In genomic region chr1:115041654-115042053, GRCh38 we compare ENCODE assay signal across 11 cellular contexts. TPM values are rescaled to one million over a fixed set of nuclear protein-coding genes. Genes with fewer than 3 reads are reported as not detected.
DNase-seq lines count a peak whose midpoint lies in the region; ATAC-seq, FAIRE-seq and TF ChIP-seq lines count a peak whose summit lies in the region.
"Had no signal": no experiment of that assay in that cellular context is flagged by ENCODE, and none has a peak within 500 bp of the region (broad histone marks: within the 10 kb centered on the region; RNA-seq: fewer than 3 reads in every experiment).

No MANE protein-coding gene starts in this region.

- H3K4me1 ChIP-seq in K562 (replicated peaks in 1 of 2; ENCODE audit: control insufficient read depth in 2 of 2, insufficient read depth in 2 of 2, low read length in 2 of 2) (no peaks in the 10 kb centered on the region), esophagus muscularis mucosa (peaks cover 0 to 22% (median 19%) of the 10 kb centered on the region in 4 donors)

- POLR2A ChIA-PET in K562 (lab: Yijun Ruan, JAX), result no interaction called here

- no peaks in the 10 kb centered on the region for H3K27me3 ChIP-seq in K562 (ENCODE audit: control insufficient read depth in 2 of 2, insufficient read depth in 2 of 2, low read length in 2 of 2)
- H3K27me3 ChIP-seq in esophagus muscularis mucosa, result no peaks in the 10 kb centered on the region

- H3K27ac ChIP-seq in K562 (ENCODE audit: extremely low read depth, low read depth, low read length) (no peak overlapping the region), esophagus muscularis mucosa (replicated peaks in 1 of 4) (no peak overlapping the region)

- FAIRE-seq in K562 (lab: Jason Lieb, UNC) (no peak), HTR-8/SVneo (lab: Jason Lieb, UNC) (no peak), GM19239 (lab: Jason Lieb, UNC) (no peak)

- H3K4me2 ChIP-seq in K562 (ENCODE audit: insufficient read depth, low read length), result no peak overlapping the region

- no peak for ATAC-seq in K562

- H3K79me2 ChIP-seq in K562 (ENCODE audit: control insufficient read depth, insufficient read depth, low read length), result no peaks in the 10 kb centered on the region

- CTCF ChIA-PET in K562 (lab: Yijun Ruan, JAX; ENCODE audit: low intra/inter-chr PET ratio), result interaction anchor here (1.2 kb wide), 1 partner anchor 62 kb away, joined by 5 read pairs; no protein-coding TSS in a partner anchor

- TF ChIP-seq POLR2A in K562 (conservative IDR thresholded peaks at IDR 0.05) (no peak), esophagus muscularis mucosa (IDR thresholded peaks at IDR 0.05; ENCODE audit: low read depth) (no peak)

- no peak overlapping the region for H3K4me3 ChIP-seq in K562
- no peak overlapping the region for H3K4me3 ChIP-seq in esophagus muscularis mucosa

- in situ Hi-C loops in K562 (cut with MboI), result no loop called here

- TF ChIP-seq RAD21 in Ishikawa (IDR thresholded peaks at IDR 0.05; ENCODE audit: low read depth), result peak; percentile 53
- peak in 1 of 2 experiments; percentile 41; a peak in 2 of 4 replicates for TF ChIP-seq RAD21 in K562 (CRISPR knock-in tag; conservative IDR thresholded peaks at IDR 0.05 in 1 of 2, IDR thresholded peaks at IDR 0.05 in 1 of 2)

- TF ChIP-seq EP300 in Ishikawa (IDR thresholded peaks at IDR 0.05; ENCODE audit: borderline replicate concordance) (no peak), K562 (IDR thresholded peaks at IDR 0.05; ENCODE audit: low read length) (no peak), esophagus muscularis mucosa (IDR thresholded peaks at IDR 0.05) (no peak)

- TF ChIP-seq CTCF in K562 (IDR thresholded peaks at IDR 0.05 in 2 of 3, conservative IDR thresholded peaks at IDR 0.05 in 1 of 3; ENCODE audit: insufficient read depth in 2 of 3, low read depth in 1 of 3, low read length in 3 of 3) (peak in 2 of 3 experiments; percentile 20 to 27; a peak in 1 of 6 replicates), esophagus muscularis mucosa (IDR thresholded peaks at IDR 0.05) (no peak)

- H3K9me3 ChIP-seq in K562 (replicated peaks; ENCODE audit: control insufficient read depth, insufficient read depth, low read depth, low read length) (no peaks in the 10 kb centered on the region), esophagus muscularis mucosa (no peaks in the 10 kb centered on the region)

- BruUV-seq in K562 (replicated peaks; lab: Mats Ljungman, UMichigan), result no TSS peak

- no peak overlapping the region for H3K9ac ChIP-seq in K562 (ENCODE audit: insufficient read depth in 1 of 2, low read depth in 2 of 2, low read length in 2 of 2)

- peak; percentile 29 for DNase-seq in DMS114 treated with DMSO at 0.1 percent for 48 hours (lab: John Stamatoyannopoulos, UW; ENCODE audit: unreplicated experiment)
- DNase-seq in K562 (ENCODE audit: extremely low read depth in 1 of 4, low spot score in 3 of 4), result no peak
- peak; percentile 20 for DNase-seq in left kidney (ENCODE audit: low read depth, low spot score)
- DNase-seq in esophagus muscularis mucosa (ENCODE audit: extremely low spot score), result no peak
- DNase-seq in activated CD4-positive, alpha-beta T cell treated with anti-CD3 and anti-CD28 coated beads for 1 hour, result no peak
- no peak for DNase-seq in HTR-8/SVneo (ENCODE audit: insufficient read length, low spot score)
- no peak for DNase-seq in GM19239 (ENCODE audit: insufficient read length, low spot score)
- DNase-seq: amniotic stem cell, hippocampal formation, NCI-H345 had no signal

- no peaks in the 10 kb centered on the region for H4K20me1 ChIP-seq in K562 (replicated peaks; ENCODE audit: control insufficient read depth, insufficient read depth, low read length)

- H2AFZ ChIP-seq in K562 (ENCODE audit: low read depth, low read length), result no peak overlapping the region

- H3K36me3 ChIP-seq in K562 (ENCODE audit: control insufficient read depth, insufficient read depth, low read length) (no peaks in the 10 kb centered on the region), esophagus muscularis mucosa (peaks cover 0 to 14% (median 6%) of the 10 kb centered on the region in 4 donors)

- intact Hi-C loops in K562 (cut with micrococcal nuclease), result no loop called here
- intact Hi-C loops in esophagus muscularis mucosa (cut with DNase I), result no loop called here

- no peaks in the 10 kb centered on the region for H3K9me1 ChIP-seq in K562 (ENCODE audit: control insufficient read depth, insufficient read depth, low read length)

TF ChIP-seq in Ishikawa, 13 proteins besides CTCF, POLR2A, EP300 and RAD21 (continues in another document):
- no peak for TF ChIP-seq FOXM1 (IDR thresholded peaks at IDR 0.05; ENCODE audit: borderline replicate concordance, low read depth)

TF ChIP-seq in K562, 482 proteins besides CTCF, POLR2A, EP300 and RAD21:
- no peak for TF ChIP-seq MCM3 (IDR thresholded peaks at IDR 0.05)
- no peak for TF ChIP-seq PURB (CRISPR knock-in tag; IDR thresholded peaks at IDR 0.05; ENCODE audit: low read depth)
- TF ChIP-seq ZBTB11 (CRISPR knock-in tag; IDR thresholded peaks at IDR 0.05), result 0 out of 6 replicates have a peak, but pooled peaks of 1 of the 3 experiments have one; percentile 17
TF ChIP-seq in K562: peak in this region for 1.

RNA-seq across cellular contexts. Expression of gene TSHB, which starts 12.0 kb away (rescaled TPM):
- total RNA-seq in K562 (2011; cell fraction: chromatin; rRNA removed; ENCODE audit: low replicate concordance), result not detected in 2 replicates
- not detected in 2 replicates for total RNA-seq in K562 (2011; cell fraction: nucleolus; rRNA removed)
- total RNA-seq in K562 (2011; cell fraction: nucleoplasm; rRNA removed), result not detected in 2 replicates
- total RNA-seq in K562 (2014; rRNA removed), result not detected in 2 replicates
- not detected in 2 replicates for total RNA-seq in K562 (2014; rRNA removed; fragmentation: Illumina TruSeq; extraction: Trizol)
- total RNA-seq in K562 (2015; rRNA removed; fragmentation: Illumina TruSeq; extraction: Trizol), result not detected in 2 replicates
- total RNA-seq in K562 (2021), result not detected in 2 replicates
- not detected in 2 replicates for polyA plus RNA-seq in K562 (2011; rRNA removed)
- not detected in 2 replicates for polyA plus RNA-seq in K562 (2011; cell fraction: cytosol; rRNA removed)
- not detected in 2 replicates for polyA plus RNA-seq in K562 (2011; cell fraction: nucleus; rRNA removed)
- polyA plus RNA-seq in K562 (2012), result not detected in 2 replicates
- polyA plus RNA-seq in K562 (2014; fragmentation: Illumina TruSeq; extraction: Trizol), result not detected in 2 replicates
- not detected for polyA plus RNA-seq in K562 (2014; fragmentation: Nextera tagmentation; extraction: Ambion mirVana)
- polyA plus RNA-seq in K562 (2014; rRNA removed), result not detected in 2 replicates
- not detected in 2 replicates for polyA minus RNA-seq in K562 (2011; rRNA and poly(A)+ RNA removed)
- not detected in 2 replicates for polyA minus RNA-seq in K562 (2011; cell fraction: cytosol; rRNA and poly(A)+ RNA removed)
- not detected in 2 replicates for polyA minus RNA-seq in K562 (2011; cell fraction: nucleus; rRNA and poly(A)+ RNA removed)
- not detected for total RNA-seq in esophagus muscularis mucosa

RNA-seq across cellular contexts. Expression of gene TSPAN2, which starts 47.6 kb away (rescaled TPM):
- total RNA-seq in K562 (2011; cell fraction: chromatin; rRNA removed; ENCODE audit: low replicate concordance), result not detected in 2 replicates
- total RNA-seq in K562 (2011; cell fraction: nucleolus; rRNA removed), result not detected in 2 replicates
- not detected in 2 replicates for total RNA-seq in K562 (2011; cell fraction: nucleoplasm; rRNA removed)
- total RNA-seq in K562 (2014; rRNA removed) (not detected in 2 replicates), K562 (2014; rRNA removed; fragmentation: Illumina TruSeq; extraction: Trizol) (not detected in 2 replicates), K562 (2015; rRNA removed; fragmentation: Illumina TruSeq; extraction: Trizol) (not detected in 2 replicates), K562 (2021) (not detected in 2 replicates), esophagus muscularis mucosa (10 to 100 TPM; 35.8 to 70.2 (median 66.7) TPM)
- polyA plus RNA-seq in K562 (2011; rRNA removed) (not detected in 2 replicates), K562 (2014; fragmentation: Illumina TruSeq; extraction: Trizol) (not detected in 2 replicates), K562 (2014; fragmentation: Nextera tagmentation; extraction: Ambion mirVana) (not detected), K562 (2014; rRNA removed) (not detected in 2 replicates)
- polyA plus RNA-seq in K562 (2011; cell fraction: cytosol; rRNA removed), result not detected in 2 replicates
- polyA plus RNA-seq in K562 (2011; cell fraction: nucleus; rRNA removed), result not detected in 2 replicates
- polyA plus RNA-seq in K562 (2012), result not detected in 2 replicates
- polyA minus RNA-seq in K562 (2011; rRNA and poly(A)+ RNA removed), result not detected in 2 replicates
- not detected in 2 replicates for polyA minus RNA-seq in K562 (2011; cell fraction: cytosol; rRNA and poly(A)+ RNA removed)
- not detected in 2 replicates for polyA minus RNA-seq in K562 (2011; cell fraction: nucleus; rRNA and poly(A)+ RNA removed)

Comparison
In these comparisons a context has a peak if more than half of its experiments do, and no peak if none do; other contexts are left out.
1. DNase-seq: peak in DMS114 treated with DMSO at 0.1 percent for 48 hours (single experiment) and left kidney (single experiment); none in K562 (0 of 4), esophagus muscularis mucosa (single experiment), activated CD4-positive, alpha-beta T cell treated with anti-CD3 and anti-CD28 coated beads for 1 hour (single experiment), HTR-8/SVneo (single experiment) and GM19239 (single experiment).
2. CTCF ChIP-seq: peak in K562 (2 of 3); none in esophagus muscularis mucosa (0 of 3).
3. RNA of gene TSPAN2, which starts 47.6 kb away (total RNA-seq): 35.8 to 70.2 TPM in esophagus muscularis mucosa; not detected in K562; every median in the first group is over 10 times any median in the second.